1 cellular context compared by ENCODE assay signal in genomic region chr2:85589982-85590791, GRCh38.
TF ChIP-seq lines count a peak whose summit lies in the region.

No MANE protein-coding gene starts in this region.

TF ChIP-seq in IMR-90, 13 proteins besides CTCF, POLR2A, EP300 and RAD21 (continued from another document):
- TF ChIP-seq USF2 (IDR thresholded peaks at IDR 0.05; ENCODE audit: low read depth, low read length) = no peak
